15 cellular contexts compared by ENCODE assay signal in genomic region chr17:80857721-80858171, GRCh38.
A peak's percentile ranks its signal among the peaks of the same experiment; 100 is the strongest.
DNase-seq lines count a peak whose midpoint lies in the region; ATAC-seq, FAIRE-seq and TF ChIP-seq lines count a peak whose summit lies in the region.
"Had no signal": no experiment of that assay in that cellular context is flagged by ENCODE, and none has a peak within 500 bp of the region (broad histone marks: within the 10 kb centered on the region; RNA-seq: fewer than 3 reads in every experiment).

No MANE protein-coding gene starts in this region.

- H3K9me3 ChIP-seq in astrocyte (ENCODE audit: insufficient read depth, low read depth, low read length), result no peaks in the 10 kb centered on the region

- H3K4me3 Mint-ChIP-seq in CD14-positive monocyte (no peak overlapping the region), HFFc6 (no peak overlapping the region), astrocyte (ENCODE audit: unreplicated experiment) (no peak overlapping the region)
- peak overlapping the region; percentile 20 for H3K4me3 Mint-ChIP-seq in natural killer cell treated with Interleukin-12 subunit alpha and Interleukin-12 subunit beta and Interleukin-15 and Interleukin-18, amount 100 ng/mL, for 72 hours
- H3K4me3 Mint-ChIP-seq: GM23338 had no signal

- no peaks in the 10 kb centered on the region for H3K36me3 ChIP-seq in astrocyte (ENCODE audit: insufficient read depth, low read length)

- intact Hi-C loops in CD14-positive monocyte (cut with micrococcal nuclease), result loop anchor here (5.0 kb wide), 1 partner anchor 35 kb away; no protein-coding TSS in a partner anchor

- no peaks in the 10 kb centered on the region for H3K27me3 ChIP-seq in astrocyte (ENCODE audit: insufficient read depth, low read length)

- no peak overlapping the region for H2AFZ ChIP-seq in astrocyte (ENCODE audit: low read depth, low read length)
- H2AFZ ChIP-seq: GM23338 had no signal

- H3K9me3 Mint-ChIP-seq in CD14-positive monocyte (peaks cover 0 to 2% (median 0%) of the 10 kb centered on the region in 7 donors), HFFc6 (no peaks in the 10 kb centered on the region), astrocyte (ENCODE audit: unreplicated experiment) (no peaks in the 10 kb centered on the region)
- H3K9me3 Mint-ChIP-seq in natural killer cell treated with Interleukin-12 subunit alpha and Interleukin-12 subunit beta and Interleukin-15 and Interleukin-18, amount 100 ng/mL, for 72 hours, result no peaks in the 10 kb centered on the region
- H3K9me3 Mint-ChIP-seq: GM23338 had no signal

- H3K4me1 Mint-ChIP-seq in CD14-positive monocyte (peaks cover 35% of the 10 kb centered on the region), HFFc6 (ENCODE audit: low read depth) (peaks cover 75% of the 10 kb centered on the region), astrocyte (ENCODE audit: low read depth, unreplicated experiment) (peaks cover 25% of the 10 kb centered on the region)
- peaks cover 56 to 64% of the 10 kb centered on the region in 2 donors for H3K4me1 Mint-ChIP-seq in natural killer cell treated with Interleukin-12 subunit alpha and Interleukin-12 subunit beta and Interleukin-15 and Interleukin-18, amount 100 ng/mL, for 72 hours (ENCODE audit: low read depth in 2 of 2)

- H4K20me1 ChIP-seq in astrocyte (ENCODE audit: insufficient read depth, low read length), result no peaks in the 10 kb centered on the region

- H3K27ac ChIP-seq in astrocyte (ENCODE audit: low read depth, low read length), result peak overlapping the region; percentile 100

- H3K27me3 Mint-ChIP-seq in CD14-positive monocyte (ENCODE audit: low read depth in 3 of 3), result peaks cover 0 to 2% (median 1%) of the 10 kb centered on the region in 3 donors
- H3K27me3 Mint-ChIP-seq in HFFc6 (ENCODE audit: insufficient read depth), result peaks cover 4% of the 10 kb centered on the region; the same call in 1 of the 2 replicates
- peaks cover 1% of the 10 kb centered on the region for H3K27me3 Mint-ChIP-seq in astrocyte (ENCODE audit: low read depth, unreplicated experiment)
- no peaks in the 10 kb centered on the region for H3K27me3 Mint-ChIP-seq in natural killer cell treated with Interleukin-12 subunit alpha and Interleukin-12 subunit beta and Interleukin-15 and Interleukin-18, amount 100 ng/mL, for 72 hours

- H3K9ac ChIP-seq in astrocyte (ENCODE audit: low read length), result no peak overlapping the region

- H3K4me3 ChIP-seq in astrocyte (ENCODE audit: insufficient read depth, low read depth, low read length), result no peak overlapping the region
- H3K4me3 ChIP-seq: GM23338 had no signal

- no peak for TF ChIP-seq CTCF in CD14-positive monocyte (IDR thresholded peaks at IDR 0.05)
- TF ChIP-seq CTCF in HFFc6 (IDR thresholded peaks at IDR 0.05), result no peak
- TF ChIP-seq CTCF in astrocyte (IDR thresholded peaks at IDR 0.05; ENCODE audit: insufficient read depth, low read depth, low read length), result no peak

- H3K27ac Mint-ChIP-seq in CD14-positive monocyte (peak overlapping the region; percentile 18 to 97 (median 91)), HFFc6 (peak overlapping the region; percentile 97), astrocyte (ENCODE audit: unreplicated experiment) (no peak overlapping the region)
- H3K27ac Mint-ChIP-seq in natural killer cell treated with Interleukin-12 subunit alpha and Interleukin-12 subunit beta and Interleukin-15 and Interleukin-18, amount 100 ng/mL, for 72 hours, result peak overlapping the region; percentile 99 to 100
- H3K27ac Mint-ChIP-seq: GM23338 had no signal

- no peak for ATAC-seq in natural killer cell treated with Interleukin-12 subunit alpha and Interleukin-12 subunit beta and Interleukin-15 and Interleukin-18, amount 100 ng/mL, for 72 hours
- ATAC-seq in HG03159 (IDR thresholded peaks at IDR 0.05; ENCODE audit: unreplicated experiment), result no peak
- ATAC-seq: GM23338 had no signal

- H3K4me2 ChIP-seq in astrocyte (ENCODE audit: low read length), result no peak overlapping the region
- H3K4me2 ChIP-seq: GM23338 had no signal

- H3K4me1 ChIP-seq in astrocyte (ENCODE audit: insufficient read depth, low read length), result peaks cover 37% of the 10 kb centered on the region

- no peak for FAIRE-seq in astrocyte (lab: Jason Lieb, UNC)
- FAIRE-seq: small intestine had no signal

- no peaks in the 10 kb centered on the region for H3K79me2 ChIP-seq in astrocyte (ENCODE audit: insufficient read depth, low read length)

- no peak for DNase-seq in CD14-positive monocyte (ENCODE audit: low spot score)
- DNase-seq in HFFc6, result no peak
- DNase-seq in astrocyte (ENCODE audit: low read depth), result no peak
- DNase-seq in natural killer cell treated with Interleukin-12 subunit alpha and Interleukin-12 subunit beta and Interleukin-15 and Interleukin-18, amount 100 ng/mL, for 72 hours (ENCODE audit: low spot score), result no peak
- no peak for DNase-seq in DMS79 (lab: John Stamatoyannopoulos, UW)
- no peak for DNase-seq in activated CD4-positive, CD25-positive, alpha-beta regulatory T cell (lab: John Stamatoyannopoulos, UW)
- no peak for DNase-seq in HCEC 1CT
- DNase-seq: activated CD4-positive, alpha-beta T cell treated with anti-CD3 and anti-CD28 coated beads for 1 hour; activated gamma-delta T cell; C1 segment of cervical spinal cord; DMS79 treated with DMSO at 0.1 percent for 48 hours; RPMI8226; small intestine had no signal

- peaks cover 56 to 57% of the 10 kb centered on the region in 2 donors for H3K36me3 Mint-ChIP-seq in CD14-positive monocyte
- H3K36me3 Mint-ChIP-seq in HFFc6 (ENCODE audit: low read depth), result peaks cover 51% of the 10 kb centered on the region
- peaks cover 15% of the 10 kb centered on the region for H3K36me3 Mint-ChIP-seq in astrocyte (ENCODE audit: low read depth, unreplicated experiment)
- no peaks in the 10 kb centered on the region for H3K36me3 Mint-ChIP-seq in natural killer cell treated with Interleukin-12 subunit alpha and Interleukin-12 subunit beta and Interleukin-15 and Interleukin-18, amount 100 ng/mL, for 72 hours
